ENCODE assay signal across 1 cellular context in the genomic region with DNA sequence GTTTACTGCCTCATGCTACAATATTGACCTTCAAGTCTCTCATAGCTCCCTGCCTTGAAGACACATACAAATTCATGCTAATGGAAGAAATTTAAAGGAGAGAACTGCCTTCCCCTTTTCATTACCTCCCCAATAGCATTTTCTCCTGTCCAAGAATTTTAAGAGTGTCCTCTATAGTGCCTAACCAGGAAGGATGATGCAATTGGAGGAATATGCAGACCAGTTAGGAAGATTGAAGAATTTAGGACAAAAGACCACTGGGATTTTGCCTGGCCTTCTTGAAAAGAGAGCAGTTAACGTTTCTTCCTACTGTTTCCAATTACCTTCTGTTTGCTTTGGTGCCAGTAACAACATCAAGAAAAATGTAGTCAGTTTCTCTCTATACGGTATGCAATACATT.
TF ChIP-seq lines count a peak whose summit lies in the region.

No MANE protein-coding gene starts in this region.

TF ChIP-seq in GM23338, 12 proteins besides CTCF, POLR2A, EP300 and RAD21 (continued from another document):
- no peak for TF ChIP-seq REST (IDR thresholded peaks at IDR 0.05; ENCODE audit: unreplicated experiment)
- TF ChIP-seq ZNF114 (CRISPR knock-in tag; IDR thresholded peaks at IDR 0.05): no peak
- TF ChIP-seq, protein P1, sequence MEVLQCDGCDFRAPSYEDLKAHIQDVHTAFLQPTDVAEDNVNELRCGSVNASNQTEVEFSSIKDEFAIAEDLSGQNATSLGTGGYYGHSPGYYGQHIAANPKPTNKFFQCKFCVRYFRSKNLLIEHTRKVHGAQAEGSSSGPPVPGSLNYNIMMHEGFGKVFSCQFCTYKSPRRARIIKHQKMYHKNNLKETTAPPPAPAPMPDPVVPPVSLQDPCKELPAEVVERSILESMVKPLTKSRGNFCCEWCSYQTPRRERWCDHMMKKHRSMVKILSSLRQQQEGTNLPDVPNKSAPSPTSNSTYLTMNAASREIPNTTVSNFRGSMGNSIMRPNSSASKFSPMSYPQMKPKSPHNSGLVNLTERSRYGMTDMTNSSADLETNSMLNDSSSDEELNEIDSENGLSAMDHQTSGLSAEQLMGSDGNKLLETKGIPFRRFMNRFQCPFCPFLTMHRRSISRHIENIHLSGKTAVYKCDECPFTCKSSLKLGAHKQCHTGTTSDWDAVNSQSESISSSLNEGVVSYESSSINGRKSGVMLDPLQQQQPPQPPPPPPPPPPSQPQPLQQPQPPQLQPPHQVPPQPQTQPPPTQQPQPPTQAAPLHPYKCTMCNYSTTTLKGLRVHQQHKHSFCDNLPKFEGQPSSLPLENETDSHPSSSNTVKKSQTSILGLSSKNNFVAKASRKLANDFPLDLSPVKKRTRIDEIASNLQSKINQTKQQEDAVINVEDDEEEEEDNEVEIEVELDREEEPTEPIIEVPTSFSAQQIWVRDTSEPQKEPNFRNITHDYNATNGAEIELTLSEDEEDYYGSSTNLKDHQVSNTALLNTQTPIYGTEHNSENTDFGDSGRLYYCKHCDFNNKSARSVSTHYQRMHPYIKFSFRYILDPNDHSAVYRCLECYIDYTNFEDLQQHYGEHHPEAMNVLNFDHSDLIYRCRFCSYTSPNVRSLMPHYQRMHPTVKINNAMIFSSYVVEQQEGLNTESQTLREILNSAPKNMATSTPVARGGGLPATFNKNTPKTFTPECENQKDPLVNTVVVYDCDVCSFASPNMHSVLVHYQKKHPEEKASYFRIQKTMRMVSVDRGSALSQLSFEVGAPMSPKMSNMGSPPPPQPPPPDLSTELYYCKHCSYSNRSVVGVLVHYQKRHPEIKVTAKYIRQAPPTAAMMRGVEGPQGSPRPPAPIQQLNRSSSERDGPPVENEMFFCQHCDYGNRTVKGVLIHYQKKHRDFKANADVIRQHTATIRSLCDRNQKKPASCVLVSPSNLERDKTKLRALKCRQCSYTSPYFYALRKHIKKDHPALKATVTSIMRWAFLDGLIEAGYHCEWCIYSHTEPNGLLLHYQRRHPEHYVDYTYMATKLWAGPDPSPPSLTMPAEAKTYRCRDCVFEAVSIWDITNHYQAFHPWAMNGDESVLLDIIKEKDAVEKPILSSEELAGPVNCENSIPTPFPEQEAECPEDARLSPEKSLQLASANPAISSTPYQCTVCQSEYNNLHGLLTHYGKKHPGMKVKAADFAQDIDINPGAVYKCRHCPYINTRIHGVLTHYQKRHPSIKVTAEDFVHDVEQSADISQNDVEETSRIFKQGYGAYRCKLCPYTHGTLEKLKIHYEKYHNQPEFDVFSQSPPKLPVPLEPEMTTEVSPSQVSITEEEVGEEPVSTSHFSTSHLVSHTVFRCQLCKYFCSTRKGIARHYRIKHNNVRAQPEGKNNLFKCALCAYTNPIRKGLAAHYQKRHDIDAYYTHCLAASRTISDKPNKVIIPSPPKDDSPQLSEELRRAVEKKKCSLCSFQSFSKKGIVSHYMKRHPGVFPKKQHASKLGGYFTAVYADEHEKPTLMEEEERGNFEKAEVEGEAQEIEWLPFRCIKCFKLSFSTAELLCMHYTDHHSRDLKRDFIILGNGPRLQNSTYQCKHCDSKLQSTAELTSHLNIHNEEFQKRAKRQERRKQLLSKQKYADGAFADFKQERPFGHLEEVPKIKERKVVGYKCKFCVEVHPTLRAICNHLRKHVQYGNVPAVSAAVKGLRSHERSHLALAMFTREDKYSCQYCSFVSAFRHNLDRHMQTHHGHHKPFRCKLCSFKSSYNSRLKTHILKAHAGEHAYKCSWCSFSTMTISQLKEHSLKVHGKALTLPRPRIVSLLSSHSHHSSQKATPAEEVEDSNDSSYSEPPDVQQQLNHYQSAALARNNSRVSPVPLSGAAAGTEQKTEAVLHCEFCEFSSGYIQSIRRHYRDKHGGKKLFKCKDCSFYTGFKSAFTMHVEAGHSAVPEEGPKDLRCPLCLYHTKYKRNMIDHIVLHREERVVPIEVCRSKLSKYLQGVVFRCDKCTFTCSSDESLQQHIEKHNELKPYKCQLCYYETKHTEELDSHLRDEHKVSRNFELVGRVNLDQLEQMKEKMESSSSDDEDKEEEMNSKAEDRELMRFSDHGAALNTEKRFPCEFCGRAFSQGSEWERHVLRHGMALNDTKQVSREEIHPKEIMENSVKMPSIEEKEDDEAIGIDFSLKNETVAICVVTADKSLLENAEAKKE (CRISPR knock-in tag; IDR thresholded peaks at IDR 0.05): no peak
- TF ChIP-seq EZH2 (IDR thresholded peaks at IDR 0.05; ENCODE audit: low read depth, unreplicated experiment): no peak
- no peak for TF ChIP-seq POLR2AphosphoS5 (IDR thresholded peaks at IDR 0.05; ENCODE audit: low read depth)
- no peak for TF ChIP-seq CREB1 (CRISPR knock-in tag; IDR thresholded peaks at IDR 0.05; ENCODE audit: low read depth)
- no peak for TF ChIP-seq ZNF331 (CRISPR knock-in tag; IDR thresholded peaks at IDR 0.05; ENCODE audit: low read depth)
- TF ChIP-seq STAT1 (IDR thresholded peaks at IDR 0.05; ENCODE audit: unreplicated experiment): no peak
